Comparison of ENCODE assay signal across 9 cellular contexts in genomic region chr17:76370261-76370993, GRCh38. TPM values are rescaled to one million over a fixed set of nuclear protein-coding genes. Genes with fewer than 3 reads are reported as not detected.
DNase-seq lines count a peak whose midpoint lies in the region; ATAC-seq, FAIRE-seq and TF ChIP-seq lines count a peak whose summit lies in the region.
"Had no signal": no experiment of that assay in that cellular context is flagged by ENCODE, and none has a peak within 500 bp of the region (broad histone marks: within the 10 kb centered on the region; RNA-seq: fewer than 3 reads in every experiment).

No MANE protein-coding gene starts in this region.

- peak; percentile 23 for TF ChIP-seq CTCF in DND-41 (IDR thresholded peaks at IDR 0.05; ENCODE audit: borderline replicate concordance, extremely low read depth, low read length, poor library complexity, severe bottlenecking)
- TF ChIP-seq CTCF in Panc1 (IDR thresholded peaks at IDR 0.05), result peak; percentile 82
- peak in 3 of 4 donors; percentile 21 to 48 (median 38) for TF ChIP-seq CTCF in pancreas (IDR thresholded peaks at IDR 0.05)

- H3K4me1 ChIP-seq in DND-41 (ENCODE audit: insufficient read depth, low read length) (peaks cover 16% of the 10 kb centered on the region), Panc1 (ENCODE audit: control insufficient read depth, insufficient read depth, low read length) (0 out of 2 replicates have a peak, but pooled peaks cover 5% of the 10 kb centered on the region), pancreas (no peaks in the 10 kb centered on the region)

- FAIRE-seq in pancreas (lab: Jason Lieb, UNC), result no peak

- in situ Hi-C loops in Panc1 (cut with HindIII; ENCODE audit: low pct_unique_long_range_greater_than_20kb, low sequenced_read_pairs), result no loop called here

- intact Hi-C loops in Panc1 (cut with micrococcal nuclease; ENCODE audit: unreplicated experiment), result no loop called here
- intact Hi-C loops in pancreas (cut with DNase I), result no loop called here

- H3K4me3 ChIP-seq in DND-41 (ENCODE audit: low read depth in 1 of 2, low read length in 2 of 2) (no peak overlapping the region), Panc1 (ENCODE audit: low read depth in 2 of 2, low read length in 2 of 2) (no peak overlapping the region), pancreas (no peak overlapping the region)

- no peak overlapping the region for H2AFZ ChIP-seq in DND-41 (ENCODE audit: low read depth, low read length)

- 25 to 29% methylated on average over 11 of the region's 11 CpGs for WGBS in pancreas, 2 donors

- CTCF ChIA-PET in Panc1 (lab: Charles Lee), result interaction anchor here (0.7 to 1.5 kb wide), 7 partner anchors 8 to 268 kb away, joined by 3 to 10 read pairs (median 7); partner anchors contain the start of gene SPHK1

- H3K27me3 ChIP-seq in DND-41 (ENCODE audit: insufficient read depth, low read length, poor library complexity) (no peaks in the 10 kb centered on the region), Panc1 (ENCODE audit: control insufficient read depth, insufficient read depth, low read length) (no peaks in the 10 kb centered on the region), pancreas (no peaks in the 10 kb centered on the region)

- DNase-seq in DND-41, result no peak
- DNase-seq in Panc1 (ENCODE audit: low read depth, low spot score), result no peak
- peak; percentile 94 for DNase-seq in fibroblast of gingiva (ENCODE audit: low read depth)
- peak in 5 of 6 donors; percentile 47 to 72 (median 68) for DNase-seq in pancreas
- DNase-seq in NCI-H82 (lab: John Stamatoyannopoulos, UW), result no peak
- DNase-seq: activated T-cell treated with anti-CD3 and anti-CD28 coated beads, Interleukin-2, amount 50 U/mL, for 72 hours had no signal

- no peak overlapping the region for H3K4me2 ChIP-seq in DND-41 (ENCODE audit: insufficient read depth, low read length)

- no peak for ATAC-seq in DND-41 (ENCODE audit: insufficient read depth, low read depth)
- ATAC-seq in Panc1, result peak; percentile 78
- peak; percentile 72 to 86 (median 84) for ATAC-seq in pancreas
- ATAC-seq in GM21390 (IDR thresholded peaks at IDR 0.05; ENCODE audit: unreplicated experiment), result no peak
- no peak for ATAC-seq in GM18909 (IDR thresholded peaks at IDR 0.05; ENCODE audit: poor library complexity, unreplicated experiment)
- no peak for ATAC-seq in HG03460 (IDR thresholded peaks at IDR 0.05; ENCODE audit: unreplicated experiment)

- H3K9ac ChIP-seq in DND-41 (ENCODE audit: low read depth, low read length), result no peak overlapping the region

- no peaks in the 10 kb centered on the region for H4K20me1 ChIP-seq in DND-41 (ENCODE audit: insufficient read depth, low read length)

- H3K9me3 ChIP-seq in DND-41 (ENCODE audit: insufficient read depth, low read length, severe bottlenecking) (no peaks in the 10 kb centered on the region), Panc1 (ENCODE audit: control insufficient read depth, insufficient read depth, low read depth, low read length) (no peaks in the 10 kb centered on the region), pancreas (no peaks in the 10 kb centered on the region)

- H3K79me2 ChIP-seq in DND-41 (ENCODE audit: insufficient read depth, low read length), result no peaks in the 10 kb centered on the region

- BruUV-seq in Panc1 (replicated peaks; lab: Mats Ljungman, UMichigan), result no TSS peak

- H3K27ac ChIP-seq in DND-41 (ENCODE audit: low read length) (no peak overlapping the region), Panc1 (ENCODE audit: low read length) (no peak overlapping the region), pancreas (peak overlapping the region in 2 of 4 donors; percentile 31 to 47)

- POLR2A ChIA-PET in Panc1 (lab: Charles Lee), result interaction anchor here (0.6 kb wide), 3 partner anchors 15 to 322 kb away, joined by 3 to 6 read pairs (median 3); no protein-coding TSS in a partner anchor

- H3K36me3 ChIP-seq in DND-41 (ENCODE audit: insufficient read depth, low read length) (no peaks in the 10 kb centered on the region), Panc1 (ENCODE audit: control insufficient read depth, insufficient read depth, low read length) (no peaks in the 10 kb centered on the region), pancreas (no peaks in the 10 kb centered on the region)

RNA-seq across cellular contexts. Expression of gene SPHK1, which starts 14.0 kb away (rescaled TPM):
- total RNA-seq in Panc1 (2021; ENCODE audit: unreplicated experiment) (18.2 TPM), pancreas (10 to 100 TPM in 2 of 6 donors, 1 to 10 TPM in 4; 5.1 to 25.4 (median 8.5) TPM)
- polyA plus RNA-seq in Panc1 (2012; ENCODE audit: insufficient read length), result 17.7 TPM
- polyA plus RNA-seq in pancreas, result 10 to 100 TPM; 30.9 to 46.3 TPM

RNA-seq across cellular contexts. Expression of gene PRPSAP1, which starts 16.7 kb away (rescaled TPM):
- total RNA-seq in Panc1 (2021; ENCODE audit: unreplicated experiment), result 99.6 TPM
- 92.9 TPM for polyA plus RNA-seq in Panc1 (2012; ENCODE audit: insufficient read length)
- 10 to 100 TPM; 18.5 to 39.7 (median 24.3) TPM for total RNA-seq in pancreas
- 10 to 100 TPM; 26.2 to 43.3 TPM for polyA plus RNA-seq in pancreas

Comparison
In these comparisons a context has a peak if more than half of its experiments do, and no peak if none do; other contexts are left out.
1. ATAC-seq: peak in Panc1 (single experiment) and pancreas (4 of 4); none in DND-41 (single experiment), GM21390 (single experiment), GM18909 (single experiment) and HG03460 (single experiment).
2. DNase-seq: peak in fibroblast of gingiva (single experiment) and pancreas (5 of 6); none in DND-41 (single experiment), Panc1 (single experiment) and NCI-H82 (single experiment).
3. CTCF ChIP-seq: peak in every context shown above with its lines; median percentile 82 in Panc1; 38 in pancreas; 23 in DND-41.